Comparison of ENCODE assay signal across 1 cellular context in genomic region chr9:93091056-93091452, GRCh38.
TF ChIP-seq lines count a peak whose summit lies in the region.

No MANE protein-coding gene starts in this region.

TF ChIP-seq in A549, 52 proteins besides CTCF, POLR2A, EP300 and RAD21 (continued from another document):
- TF ChIP-seq CHD4 (IDR thresholded peaks at IDR 0.05; ENCODE audit: borderline replicate concordance) (no peak), CEBPB (IDR thresholded peaks at IDR 0.05) (no peak), ZFP36 (IDR thresholded peaks at IDR 0.05; ENCODE audit: borderline replicate concordance, partially characterized antibody) (no peak), PBX3 (IDR thresholded peaks at IDR 0.05) (no peak), ZNF302 (CRISPR knock-in tag; IDR thresholded peaks at IDR 0.05) (no peak), MAFK (IDR thresholded peaks at IDR 0.05; ENCODE audit: partially characterized antibody) (no peak), POLR2AphosphoS2 (conservative IDR thresholded peaks at IDR 0.05; ENCODE audit: low read length) (no peak), BHLHE40 (IDR thresholded peaks at IDR 0.05; ENCODE audit: low read depth, low read length) (no peak), KDM5A (IDR thresholded peaks at IDR 0.05) (no peak), JUNB (IDR thresholded peaks at IDR 0.05) (no peak), FOXS1 (CRISPR knock-in tag; IDR thresholded peaks at IDR 0.05) (no peak), ZSCAN20 (CRISPR knock-in tag; IDR thresholded peaks at IDR 0.05) (no peak), HOXA7 (CRISPR knock-in tag; IDR thresholded peaks at IDR 0.05) (no peak), ESRRA (IDR thresholded peaks at IDR 0.05; ENCODE audit: borderline replicate concordance, low read length) (no peak), USF2 (IDR thresholded peaks at IDR 0.05) (no peak), MAX (IDR thresholded peaks at IDR 0.05) (no peak)
